In the genomic region with DNA sequence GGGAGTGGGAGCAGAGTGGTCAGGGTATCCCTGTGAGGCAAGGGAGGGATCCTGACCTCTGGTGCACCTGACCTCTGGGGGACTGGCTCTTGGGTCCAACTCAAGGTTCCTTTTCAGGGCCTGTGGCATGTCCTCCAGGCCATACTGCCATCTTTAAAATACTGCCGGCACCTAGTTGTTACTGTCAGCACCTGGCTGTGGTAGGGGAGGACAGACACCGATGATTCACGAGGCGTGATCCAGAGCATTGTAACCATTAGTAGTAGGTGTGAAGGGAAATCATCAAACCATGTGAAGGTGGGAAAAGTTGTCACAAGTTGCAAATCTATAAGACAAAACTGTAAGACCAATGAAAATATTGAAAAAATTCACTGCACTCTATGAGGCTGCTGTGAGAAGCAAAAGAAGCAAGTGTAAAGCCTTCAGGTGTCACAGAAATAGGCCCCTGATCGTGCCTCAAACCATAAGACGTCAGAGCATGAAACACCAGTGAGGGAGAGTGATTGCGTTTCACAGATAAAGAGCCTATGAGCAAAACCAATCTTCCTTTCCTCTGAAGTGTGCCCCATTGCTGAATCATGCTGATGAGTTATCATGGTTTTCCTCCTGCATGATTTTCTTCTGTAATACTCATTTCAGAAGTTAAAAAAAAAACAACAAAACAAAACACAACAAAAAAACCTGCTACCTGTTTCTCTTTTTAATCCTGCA, we compare ENCODE assay signal across 8 cellular contexts. TPM values are rescaled to one million over a fixed set of nuclear protein-coding genes. Genes with fewer than 3 reads are reported as not detected.
A peak's percentile ranks its signal among the peaks of the same experiment; 100 is the strongest.
DNase-seq lines count a peak whose midpoint lies in the region; ATAC-seq and TF ChIP-seq lines count a peak whose summit lies in the region.

No MANE protein-coding gene starts in this region.

- H3K27me3 Mint-ChIP-seq in activated T-helper 17 cell treated with anti-CD3 and anti-CD28 coated beads, Interleukin-2, amount 50 U/mL, for 72 hours: no peaks in the 10 kb centered on the region
- no peaks in the 10 kb centered on the region for H3K27me3 Mint-ChIP-seq in WTC11 (ENCODE audit: low read depth)

- peak overlapping the region; percentile 67 for H3K14ac ChIP-seq in IMR-90 (replicated peaks; ENCODE audit: low read depth, low read length)

- H3K4ac ChIP-seq in IMR-90 (ENCODE audit: low read depth, low read length): peak overlapping the region; percentile 73

- peak overlapping the region; percentile 75 for H2BK120ac ChIP-seq in IMR-90 (ENCODE audit: low read depth, low read length)

- H3K27ac Mint-ChIP-seq in activated T-helper 17 cell treated with anti-CD3 and anti-CD28 coated beads, Interleukin-2, amount 50 U/mL, for 72 hours: peak overlapping the region; percentile 86
- no peak overlapping the region for H3K27ac Mint-ChIP-seq in WTC11

- H3K79me1 ChIP-seq in IMR-90 (ENCODE audit: low read depth in 1 of 2, low read length in 2 of 2): no peaks in the 10 kb centered on the region

- peak overlapping the region; percentile 84; the same call in 1 of the 2 replicates for H2BK20ac ChIP-seq in IMR-90 (ENCODE audit: low read depth, low read length)

- no peak overlapping the region for H3K56ac ChIP-seq in IMR-90 (ENCODE audit: extremely low read depth, insufficient read depth, low read length)

- peak overlapping the region; percentile 67; the same call in 1 of the 2 replicates for H3K18ac ChIP-seq in IMR-90 (ENCODE audit: low read depth, low read length)

- H3K9me3 ChIP-seq in IMR-90 (ENCODE audit: control insufficient read depth, insufficient read depth, low read length): no peaks in the 10 kb centered on the region
- H3K9me3 ChIP-seq in lower lobe of right lung: no peaks in the 10 kb centered on the region
- H3K9me3 ChIP-seq in vagina: no peaks in the 10 kb centered on the region

- POLR2A ChIA-PET in IMR-90 (lab: Charles Lee; ENCODE audit: unreplicated experiment) (interaction anchor here (0.6 kb wide), 1 partner anchor 19 kb away, joined by 3 read pairs; no protein-coding TSS in a partner anchor), WTC11 (lab: Charles Lee) (no interaction called here)

- no peak overlapping the region for H3K23ac ChIP-seq in IMR-90 (ENCODE audit: low read depth, low read length)

- H3K36me3 ChIP-seq in IMR-90 (ENCODE audit: control insufficient read depth, insufficient read depth, low read length) (no peaks in the 10 kb centered on the region), lower lobe of right lung (no peaks in the 10 kb centered on the region), vagina (no peaks in the 10 kb centered on the region)

- peak overlapping the region; percentile 69 for H3K4me3 Mint-ChIP-seq in activated T-helper 17 cell treated with anti-CD3 and anti-CD28 coated beads, Interleukin-2, amount 50 U/mL, for 72 hours
- no peak overlapping the region for H3K4me3 Mint-ChIP-seq in WTC11

- peaks cover 20% of the 10 kb centered on the region for H3K9me1 ChIP-seq in IMR-90 (ENCODE audit: insufficient read depth, low read length)

- H3K27me3 ChIP-seq in IMR-90 (ENCODE audit: control insufficient read depth, insufficient read depth, low read length) (no peaks in the 10 kb centered on the region), lower lobe of right lung (ENCODE audit: low read depth) (no peaks in the 10 kb centered on the region), vagina (no peaks in the 10 kb centered on the region)

- H4K20me1 ChIP-seq in IMR-90 (ENCODE audit: insufficient read depth, low read length): no peaks in the 10 kb centered on the region

- no peaks in the 10 kb centered on the region for H3K36me3 Mint-ChIP-seq in activated T-helper 17 cell treated with anti-CD3 and anti-CD28 coated beads, Interleukin-2, amount 50 U/mL, for 72 hours (ENCODE audit: low read depth)
- no peaks in the 10 kb centered on the region for H3K36me3 Mint-ChIP-seq in WTC11

- dilution Hi-C loops in IMR-90 (cut with HindIII; ENCODE audit: low sequenced_read_pairs, unreplicated experiment): no loop called here

- H2BK5ac ChIP-seq in IMR-90 (ENCODE audit: low read depth, low read length, poor library complexity, severe bottlenecking): peak overlapping the region; percentile 72

- TF ChIP-seq CTCF in AG10803 (conservative IDR thresholded peaks at IDR 0.05; ENCODE audit: low read length): no peak
- no peak for TF ChIP-seq CTCF in IMR-90 (conservative IDR thresholded peaks at IDR 0.05; ENCODE audit: low read depth, low read length)
- TF ChIP-seq CTCF in lower lobe of right lung (IDR thresholded peaks at IDR 0.05): no peak
- no peak for TF ChIP-seq CTCF in vagina (IDR thresholded peaks at IDR 0.05)
- TF ChIP-seq CTCF in WTC11 (IDR thresholded peaks at IDR 0.05): no peak

- no peak overlapping the region for H3K4me2 ChIP-seq in IMR-90 (ENCODE audit: low read depth, low read length)

- in situ Hi-C loops in IMR-90 (cut with MboI; ENCODE audit: low sequenced_read_pairs): no loop called here

- H4K5ac ChIP-seq in IMR-90 (ENCODE audit: low read depth, low read length): peak overlapping the region; percentile 61; the same call in 1 of the 2 replicates

- peak; percentile 67 for ATAC-seq in IMR-90 (ENCODE audit: low read depth)
- ATAC-seq in activated T-helper 17 cell treated with anti-CD3 and anti-CD28 coated beads, Interleukin-2, amount 50 U/mL, for 72 hours (replicated peaks): peak; percentile 92
- ATAC-seq in lower lobe of right lung: peak; percentile 13 to 43
- ATAC-seq in GM21367 (IDR thresholded peaks at IDR 0.05; ENCODE audit: unreplicated experiment): no peak
- ATAC-seq in WTC11: no peak

- BruUV-seq in IMR-90 (replicated peaks; lab: Mats Ljungman, UMichigan): no TSS peak

- intact Hi-C loops in IMR-90 (cut with micrococcal nuclease) (no loop called here), lower lobe of right lung (cut with DNase I) (no loop called here), vagina (cut with DNase I) (no loop called here)

- CTCF ChIA-PET in IMR-90 (lab: Yijun Ruan, JAX) (interaction anchor here (0.8 to 0.9 kb wide), 3 partner anchors 19 to 26 kb away, joined by 3 read pairs; no protein-coding TSS in a partner anchor), WTC11 (lab: Charles Lee) (interaction anchor here (0.7 to 1.5 kb wide), 6 partner anchors 92 to 735 kb away, joined by 3 to 10 read pairs (median 4); no protein-coding TSS in a partner anchor)

- H4K8ac ChIP-seq in IMR-90 (ENCODE audit: low read depth in 2 of 2, low read length in 2 of 2): peak overlapping the region; percentile 48 to 75; a peak in 3 of 4 replicates

- no peak overlapping the region for H3K9ac ChIP-seq in IMR-90 (ENCODE audit: low read depth, low read length)

- H4K91ac ChIP-seq in IMR-90 (ENCODE audit: insufficient read depth, low read depth, low read length): peak overlapping the region; percentile 65; the same call in 1 of the 2 replicates

- no peaks in the 10 kb centered on the region for H3K9me3 Mint-ChIP-seq in activated T-helper 17 cell treated with anti-CD3 and anti-CD28 coated beads, Interleukin-2, amount 50 U/mL, for 72 hours
- no peaks in the 10 kb centered on the region for H3K9me3 Mint-ChIP-seq in WTC11

- H3K4me3 ChIP-seq in AG10803 (ENCODE audit: low read length) (no peak overlapping the region), IMR-90 (ENCODE audit: insufficient read depth, low read depth, low read length) (no peak overlapping the region), lower lobe of right lung (no peak overlapping the region), vagina (no peak overlapping the region)

- H2AK9ac ChIP-seq in IMR-90 (replicated peaks; ENCODE audit: low read depth, low read length, poor library complexity): peak overlapping the region; percentile 19

- no peak for TF ChIP-seq RAD21 in IMR-90 (IDR thresholded peaks at IDR 0.05; ENCODE audit: low read length)

- H2BK15ac ChIP-seq in IMR-90 (ENCODE audit: low read depth, low read length): peak overlapping the region; percentile 56; the same call in 2 of the 3 replicates

- peak overlapping the region; percentile 19; the same call in 1 of the 2 replicates for H3K27ac ChIP-seq in IMR-90 (ENCODE audit: insufficient read depth, low read length)
- peak overlapping the region; percentile 6 for H3K27ac ChIP-seq in lower lobe of right lung
- peak overlapping the region; percentile 63 for H3K27ac ChIP-seq in vagina

- peaks cover 55% of the 10 kb centered on the region for H3K4me1 Mint-ChIP-seq in activated T-helper 17 cell treated with anti-CD3 and anti-CD28 coated beads, Interleukin-2, amount 50 U/mL, for 72 hours
- H3K4me1 Mint-ChIP-seq in WTC11: no peaks in the 10 kb centered on the region

- DNase-seq in AG10803 (ENCODE audit: low read depth) (peak; percentile 74), IMR-90 (peak; percentile 98), lower lobe of right lung (no peak), vagina (ENCODE audit: extremely low spot score in 2 of 2) (no peak), WTC11 (ENCODE audit: low spot score) (no peak), germinal center (ENCODE audit: low spot score) (no peak)

- TF ChIP-seq POLR2A in IMR-90 (IDR thresholded peaks at IDR 0.05; ENCODE audit: low read depth, low read length) (no peak), vagina (IDR thresholded peaks at IDR 0.05) (no peak)

- H3K4me1 ChIP-seq in IMR-90 (ENCODE audit: control insufficient read depth, insufficient read depth, low read length) (peaks cover 16% of the 10 kb centered on the region), lower lobe of right lung (peaks cover 20% of the 10 kb centered on the region), vagina (peaks cover 59% of the 10 kb centered on the region)

- WGBS in IMR-90 (ENCODE audit: extremely low coverage in 2 of 2, insufficient read length in 1 of 2), 2 experiments: no CpG with 5 or more reads among the region's 7 CpGs

- peak overlapping the region; percentile 71 for H2AFZ ChIP-seq in IMR-90 (replicated peaks; ENCODE audit: low read length, poor library complexity)

- peak overlapping the region; percentile 63 for H2AK5ac ChIP-seq in IMR-90 (ENCODE audit: low read depth, low read length)

TF ChIP-seq in IMR-90, 13 proteins besides CTCF, POLR2A, EP300 and RAD21 (continues in another document):
- TF ChIP-seq CEBPB (IDR thresholded peaks at IDR 0.05; ENCODE audit: low read depth, low read length) (peak; percentile 80), SMC3 (IDR thresholded peaks at IDR 0.05; ENCODE audit: low read depth, low read length) (no peak), RFX5 (IDR thresholded peaks at IDR 0.05; ENCODE audit: low read depth, low read length) (no peak), NFE2L2 (IDR thresholded peaks at IDR 0.05; ENCODE audit: low read depth, low read length) (peak; percentile 96)

TF ChIP-seq in WTC11, 78 proteins besides CTCF, POLR2A, EP300 and RAD21 (continues in another document):
- TF ChIP-seq NFATC4 (CRISPR knock-in tag; IDR thresholded peaks at IDR 0.05) (no peak), CREM (CRISPR knock-in tag; IDR thresholded peaks at IDR 0.05) (no peak)

RNA-seq across cellular contexts. Expression of a gene that starts 55.3 kb away (rescaled TPM):
- total RNA-seq in IMR-90 (2012; rRNA removed) (4.7 and 6.9 TPM in 2 replicates), lower lobe of right lung (3.4 TPM), vagina (3.4 TPM), WTC11 (2021) (41.3 to 49.9 TPM (median 46.9 TPM) in 3 replicates)
- 3.4 and 4.3 TPM in 2 replicates for polyA plus RNA-seq in IMR-90 (2012; rRNA removed)
- polyA plus RNA-seq in IMR-90 (2012; cell fraction: cytosol; rRNA removed): 0.21 and 0.56 TPM in 2 replicates
- polyA plus RNA-seq in IMR-90 (2012; cell fraction: nucleus; rRNA removed; ENCODE audit: low replicate concordance): 0.67 and 4.7 TPM in 2 replicates
- total RNA-seq in activated T-helper 17 cell treated with anti-CD3 and anti-CD28 coated beads, Interleukin-2, amount 50 U/mL, for 72 hours: 10 to 100 TPM; 24.4 to 27.2 TPM

Comparison
In these comparisons a context has a peak if more than half of its experiments do, and no peak if none do; other contexts are left out.
1. DNase-seq: peak in AG10803 (single experiment) and IMR-90 (single experiment); none in lower lobe of right lung (single experiment), vagina (0 of 2), WTC11 (single experiment) and germinal center (single experiment).
2. ATAC-seq: peak in IMR-90 (single experiment), activated T-helper 17 cell treated with anti-CD3 and anti-CD28 coated beads, Interleukin-2, amount 50 U/mL, for 72 hours (single experiment) and lower lobe of right lung (2 of 2); none in GM21367 (single experiment) and WTC11 (single experiment).
3. H3K27ac ChIP-seq: peak in every context shown above with its lines; median percentile 63 in vagina; 19 in IMR-90; 6 in lower lobe of right lung.